9 cellular contexts compared by ENCODE assay signal in the genomic region with DNA sequence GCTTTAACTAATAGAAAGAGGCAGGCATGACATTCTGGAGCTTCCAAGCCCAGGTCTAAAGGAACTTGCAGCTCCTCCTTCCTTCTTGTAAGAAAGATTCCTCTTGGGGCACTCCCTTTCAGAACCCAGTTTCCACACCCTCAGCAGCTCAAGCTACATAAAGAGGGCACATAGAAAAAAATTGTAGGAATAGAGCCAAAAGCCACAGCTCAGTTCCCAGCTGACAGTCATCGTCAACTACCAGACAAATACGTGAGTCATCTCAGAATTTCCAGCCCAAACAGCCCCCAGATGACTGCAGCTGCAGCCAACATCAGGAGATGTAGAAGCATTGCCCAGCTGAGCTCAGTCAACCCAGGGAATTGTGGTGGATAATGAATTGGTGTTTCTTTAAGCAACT.
DNase-seq lines count a peak whose midpoint lies in the region; FAIRE-seq lines count a peak whose summit lies in the region.
"Had no signal": no experiment of that assay in that cellular context is flagged by ENCODE, and none has a peak within 500 bp of the region (broad histone marks: within the 10 kb centered on the region; RNA-seq: fewer than 3 reads in every experiment).

No MANE protein-coding gene starts in this region.

- peak; percentile 8 for DNase-seq in stimulated activated CD4-positive, alpha-beta T cell treated with anti-CD3 and anti-CD28 coated beads, Interleukin-15, amount 100 ng/mL, for 24 hours
- no peak for DNase-seq in stimulated activated CD4-positive, alpha-beta T cell treated with anti-CD3 and anti-CD28 coated beads, Interleukin-1b, Interleukin-23, amount 100 ng/mL, for 48 hours
- peak; percentile 94 for DNase-seq in astrocyte of the hippocampus (ENCODE audit: low read depth, low spot score)
- peak; percentile 51 for DNase-seq in hepatic stellate cell (ENCODE audit: low spot score)
- peak; percentile 86 for DNase-seq in urothelium cell line (ENCODE audit: low spot score)
- DNase-seq in DMS114 treated with DMSO at 0.1 percent for 48 hours (lab: John Stamatoyannopoulos, UW; ENCODE audit: unreplicated experiment): no peak
- no peak for DNase-seq in NCI-H1930 (lab: John Stamatoyannopoulos, UW)
- DNase-seq in stimulated activated naive CD4-positive, alpha-beta T cell treated with Interleukin-2 at 50 U/mL for 16 hours (lab: John Stamatoyannopoulos, UW): no peak

- peak; percentile 82 for FAIRE-seq in urothelium cell line (lab: Jason Lieb, UNC)
- FAIRE-seq: colon had no signal

Comparison
In these comparisons a context has a peak if more than half of its experiments do, and no peak if none do; other contexts are left out.
1. DNase-seq: peak in stimulated activated CD4-positive, alpha-beta T cell treated with anti-CD3 and anti-CD28 coated beads, Interleukin-15, amount 100 ng/mL, for 24 hours (single experiment), astrocyte of the hippocampus (single experiment), hepatic stellate cell (single experiment) and urothelium cell line (single experiment); none in stimulated activated CD4-positive, alpha-beta T cell treated with anti-CD3 and anti-CD28 coated beads, Interleukin-1b, Interleukin-23, amount 100 ng/mL, for 48 hours (single experiment), DMS114 treated with DMSO at 0.1 percent for 48 hours (single experiment), NCI-H1930 (0 of 2) and stimulated activated naive CD4-positive, alpha-beta T cell treated with Interleukin-2 at 50 U/mL for 16 hours (single experiment).